17 cellular contexts compared by ENCODE assay signal in the genomic region with DNA sequence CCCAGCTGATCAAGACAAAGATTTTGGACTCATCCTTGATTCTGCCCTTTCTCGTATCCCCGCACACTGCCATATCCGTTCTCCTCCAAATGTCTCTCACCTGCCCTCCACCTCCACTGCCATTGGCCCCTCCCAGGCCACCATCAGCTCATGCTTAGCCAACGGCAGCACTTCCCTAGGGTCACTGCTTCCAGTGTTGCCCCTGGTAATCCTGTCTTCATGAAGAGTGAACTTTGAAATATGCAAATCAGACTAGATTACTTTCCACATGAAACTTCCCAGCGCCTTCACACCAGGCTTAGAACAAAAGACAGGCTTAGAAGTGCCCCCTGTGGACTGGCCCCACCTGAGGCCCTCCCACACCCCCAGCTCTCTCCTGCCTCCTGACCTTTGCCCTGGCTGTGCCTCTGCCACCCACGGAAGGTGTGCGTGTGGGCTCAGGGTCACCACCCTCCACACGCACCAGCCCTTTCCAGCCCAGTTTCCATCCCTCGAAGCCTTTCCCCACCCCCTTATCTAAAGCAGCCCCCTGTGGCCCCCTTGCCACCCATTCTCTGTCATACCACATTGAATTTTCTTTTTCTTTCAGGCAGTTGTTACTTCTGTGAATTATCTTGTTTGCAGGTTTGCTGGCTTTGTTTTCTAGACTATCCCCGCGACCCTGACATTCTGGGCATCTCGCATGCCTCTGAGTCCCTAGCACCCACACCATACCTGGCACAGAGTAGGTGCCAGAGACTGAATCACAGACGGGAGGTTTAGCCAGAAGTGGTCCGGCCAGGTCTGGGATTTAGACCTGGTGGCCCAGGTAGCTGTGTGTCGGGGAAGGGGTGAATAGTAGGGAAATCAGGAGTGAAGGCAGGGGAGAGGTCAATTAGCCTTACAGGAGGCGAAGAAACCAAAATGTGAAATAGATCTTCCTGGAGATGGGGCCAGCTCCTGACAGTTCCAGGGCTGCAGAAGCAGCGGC. TPM values are rescaled to one million over a fixed set of nuclear protein-coding genes. Genes with fewer than 3 reads are reported as not detected.
DNase-seq lines count a peak whose midpoint lies in the region; ATAC-seq and TF ChIP-seq lines count a peak whose summit lies in the region.
"Had no signal": no experiment of that assay in that cellular context is flagged by ENCODE, and none has a peak within 500 bp of the region (broad histone marks: within the 10 kb centered on the region; RNA-seq: fewer than 3 reads in every experiment).

No MANE protein-coding gene starts in this region.

- no peak for ATAC-seq in lung (ENCODE audit: insufficient read depth, low FRiP score)
- ATAC-seq in left cardiac atrium = no peak
- ATAC-seq in GM21737 (IDR thresholded peaks at IDR 0.05; ENCODE audit: unreplicated experiment) = no peak
- ATAC-seq in HG03135 (IDR thresholded peaks at IDR 0.05; ENCODE audit: unreplicated experiment) = no peak
- ATAC-seq in HG02642 (IDR thresholded peaks at IDR 0.05; ENCODE audit: poor library complexity, unreplicated experiment) = no peak
- ATAC-seq: K562 had no signal

- H3K27ac ChIP-seq in HEK293 (ENCODE audit: extremely low read depth, low read depth, low read length) = no peak overlapping the region
- no peak overlapping the region for H3K27ac ChIP-seq in esophagus muscularis mucosa (replicated peaks in 1 of 4)
- no peak overlapping the region for H3K27ac ChIP-seq in lung (ENCODE audit: low read depth in 1 of 2, low read length in 1 of 2)
- H3K27ac ChIP-seq: C4-2B, SJSA1 had no signal

- H3K4me3 ChIP-seq in HEK293 (ENCODE audit: low read depth, low read length) = no peak overlapping the region
- no peak overlapping the region for H3K4me3 ChIP-seq in esophagus muscularis mucosa
- no peak overlapping the region for H3K4me3 ChIP-seq in lung
- H3K4me3 ChIP-seq: HAP-1, K562, SJSA1 had no signal

- POLR2A ChIA-PET in HEK293 (lab: Yijun Ruan, JAX) = no interaction called here

- H3K27me3 ChIP-seq in esophagus muscularis mucosa (peaks cover 0 to 51% (median 0%) of the 10 kb centered on the region in 4 donors), lung (ENCODE audit: control insufficient read depth, insufficient read depth) (no peaks in the 10 kb centered on the region)

- intact Hi-C loops in esophagus muscularis mucosa (cut with DNase I) = no loop called here
- intact Hi-C loops in left cardiac atrium (cut with DNase I) = no loop called here

- H3K9me3 ChIP-seq in HEK293 (ENCODE audit: control insufficient read depth, insufficient read depth, low read depth, low read length) = no peaks in the 10 kb centered on the region
- H3K9me3 ChIP-seq in esophagus muscularis mucosa = no peaks in the 10 kb centered on the region
- H3K9me3 ChIP-seq in lung (ENCODE audit: control insufficient read depth in 2 of 2, insufficient read depth in 1 of 2, low read length in 1 of 2) = no peaks in the 10 kb centered on the region
- H3K9me3 ChIP-seq: HAP-1, SJSA1 had no signal

- TF ChIP-seq EP300 in esophagus muscularis mucosa (IDR thresholded peaks at IDR 0.05) = no peak

- TF ChIP-seq CTCF in HEK293 (tag by site-specific recombination; IDR thresholded peaks at IDR 0.05) (no peak), esophagus muscularis mucosa (IDR thresholded peaks at IDR 0.05) (no peak), lung (IDR thresholded peaks at IDR 0.05; ENCODE audit: control extremely low read depth, extremely low read depth) (no peak)

- no peaks in the 10 kb centered on the region for H3K4me1 ChIP-seq in HEK293 (ENCODE audit: control insufficient read depth, insufficient read depth, low read length)
- no peaks in the 10 kb centered on the region for H3K4me1 ChIP-seq in esophagus muscularis mucosa
- H3K4me1 ChIP-seq in lung (ENCODE audit: control insufficient read depth in 2 of 2, insufficient read depth in 2 of 2, low read length in 2 of 2) = no peaks in the 10 kb centered on the region
- H3K4me1 ChIP-seq: HAP-1, SJSA1 had no signal

- no peak for TF ChIP-seq POLR2A in esophagus muscularis mucosa (IDR thresholded peaks at IDR 0.05; ENCODE audit: low read depth)

- DNase-seq in AG20443 (ENCODE audit: low spot score) = peak; percentile 9
- peak; percentile 72 for DNase-seq in esophagus muscularis mucosa (ENCODE audit: extremely low spot score)
- DNase-seq in lung (ENCODE audit: low spot score) = peak; percentile 26
- DNase-seq in left cardiac atrium = no peak
- DNase-seq: NCI-H1436 treated with DMSO at 0.1 percent for 48 hours, NCI-H2029 treated with DMSO at 0.1 percent for 48 hours, NCI-H2171 treated with DMSO at 0.1 percent for 48 hours, NCI-H82 had no signal

- WGBS in esophagus muscularis mucosa = 84% methylated on average over 17 of the region's 17 CpGs
- 77 to 85% methylated on average over 17 of the region's 17 CpGs for WGBS in lung, 2 donors

- CTCF ChIA-PET in HEK293 (lab: Yijun Ruan, JAX) = interaction anchor here (0.6 to 0.8 kb wide), 2 partner anchors 20 to 58 kb away, joined by 3 read pairs; no protein-coding TSS in a partner anchor

- no peaks in the 10 kb centered on the region for H3K36me3 ChIP-seq in HEK293 (ENCODE audit: control insufficient read depth in 2 of 2, insufficient read depth in 1 of 2, low read length in 2 of 2)
- no peaks in the 10 kb centered on the region for H3K36me3 ChIP-seq in esophagus muscularis mucosa
- no peaks in the 10 kb centered on the region for H3K36me3 ChIP-seq in lung (ENCODE audit: control insufficient read depth in 2 of 2, insufficient read depth in 2 of 2, low read length in 2 of 2)
- H3K36me3 ChIP-seq: HAP-1, SJSA1 had no signal

TF ChIP-seq in HEK293, 187 proteins besides CTCF, POLR2A, EP300 and RAD21:
- no peak for TF ChIP-seq SCRT1 (tag by site-specific recombination; IDR thresholded peaks at IDR 0.05; ENCODE audit: borderline replicate concordance)
- no peak for TF ChIP-seq ZFP41 (tag by site-specific recombination; IDR thresholded peaks at IDR 0.05; ENCODE audit: borderline replicate concordance)
- TF ChIP-seq ZNF174 (tag by site-specific recombination; IDR thresholded peaks at IDR 0.05) = no peak
- TF ChIP-seq EGR2 (tag by site-specific recombination; IDR thresholded peaks at IDR 0.05; ENCODE audit: low read depth) = peak; percentile 45; the same call in 1 of the 2 replicates
- no peak for TF ChIP-seq ZNF433 (tag by site-specific recombination; IDR thresholded peaks at IDR 0.05; ENCODE audit: low read depth)
- TF ChIP-seq, protein P1, sequence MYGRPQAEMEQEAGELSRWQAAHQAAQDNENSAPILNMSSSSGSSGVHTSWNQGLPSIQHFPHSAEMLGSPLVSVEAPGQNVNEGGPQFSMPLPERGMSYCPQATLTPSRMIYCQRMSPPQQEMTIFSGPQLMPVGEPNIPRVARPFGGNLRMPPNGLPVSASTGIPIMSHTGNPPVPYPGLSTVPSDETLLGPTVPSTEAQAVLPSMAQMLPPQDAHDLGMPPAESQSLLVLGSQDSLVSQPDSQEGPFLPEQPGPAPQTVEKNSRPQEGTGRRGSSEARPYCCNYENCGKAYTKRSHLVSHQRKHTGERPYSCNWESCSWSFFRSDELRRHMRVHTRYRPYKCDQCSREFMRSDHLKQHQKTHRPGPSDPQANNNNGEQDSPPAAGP (tag by site-specific recombination; IDR thresholded peaks at IDR 0.05) = no peak
- no peak for TF ChIP-seq ZXDB (tag by site-specific recombination; IDR thresholded peaks at IDR 0.05)

RNA-seq across cellular contexts. Expression of a gene that starts 26.8 kb away (rescaled TPM):
- total RNA-seq in esophagus muscularis mucosa (not detected), lung (under 1 TPM; 0.09 to 0.11 TPM), left cardiac atrium (not detected)
- polyA plus RNA-seq in lung = not detected
- total RNA-seq: K562, NCI-H460, SJSA1 had no signal
- polyA plus RNA-seq: K562 had no signal

RNA-seq across cellular contexts. Expression of a gene that starts 38.9 kb away (rescaled TPM):
- total RNA-seq in esophagus muscularis mucosa = under 1 TPM in 1 of 4 donors, not detected in 3; 0.17 TPM
- total RNA-seq in lung = not detected
- not detected for polyA plus RNA-seq in lung
- not detected for total RNA-seq in left cardiac atrium
- total RNA-seq: K562, NCI-H460, SJSA1 had no signal
- polyA plus RNA-seq: K562 had no signal

RNA-seq across cellular contexts. Expression of a gene that starts 42.6 kb away (rescaled TPM):
- total RNA-seq in esophagus muscularis mucosa (1 to 10 TPM in 2 of 4 donors, under 1 TPM in 2; 0.42 to 1.7 (median 0.81) TPM), lung (not detected), left cardiac atrium (not detected)
- polyA plus RNA-seq in lung = not detected
- total RNA-seq: K562, NCI-H460, SJSA1 had no signal
- polyA plus RNA-seq: K562 had no signal
